Comparison of ENCODE assay signal across 8 cellular contexts in genomic region chr21:45075606-45076244, GRCh38. TPM values are rescaled to one million over a fixed set of nuclear protein-coding genes. Genes with fewer than 3 reads are reported as not detected.
DNase-seq lines count a peak whose midpoint lies in the region; ATAC-seq, FAIRE-seq and TF ChIP-seq lines count a peak whose summit lies in the region.

No MANE protein-coding gene starts in this region.

- H3K27me3 ChIP-seq in RWPE2 (ENCODE audit: insufficient read depth, poor library complexity, severe bottlenecking) (no peaks in the 10 kb centered on the region), esophagus squamous epithelium (peaks cover 0 to 8% (median 0%) of the 10 kb centered on the region in 4 donors)

- peak overlapping the region; percentile 74 for H3K4me3 Mint-ChIP-seq in progenitor cell of endocrine pancreas (ENCODE audit: low read depth)

- no peak for TF ChIP-seq CTCF in RWPE2 (IDR thresholded peaks at IDR 0.05; ENCODE audit: poor library complexity, severe bottlenecking)
- no peak for TF ChIP-seq CTCF in esophagus squamous epithelium (IDR thresholded peaks at IDR 0.05)
- TF ChIP-seq CTCF in progenitor cell of endocrine pancreas (IDR thresholded peaks at IDR 0.05; ENCODE audit: unreplicated experiment): no peak

- H3K27ac ChIP-seq in RWPE2 (ENCODE audit: poor library complexity, severe bottlenecking): peak overlapping the region; percentile 68
- peak overlapping the region; percentile 48 to 95 (median 84) for H3K27ac ChIP-seq in esophagus squamous epithelium

- H3K4me1 Mint-ChIP-seq in progenitor cell of endocrine pancreas (ENCODE audit: low read depth): peaks cover 13% of the 10 kb centered on the region

- H3K9me3 ChIP-seq in RWPE2 (ENCODE audit: severe bottlenecking): no peaks in the 10 kb centered on the region
- H3K9me3 ChIP-seq in esophagus squamous epithelium: no peaks in the 10 kb centered on the region

- peaks cover 10% of the 10 kb centered on the region for H3K4me1 ChIP-seq in RWPE2 (ENCODE audit: insufficient read depth, poor library complexity, severe bottlenecking)
- peaks cover 14 to 58% (median 17%) of the 10 kb centered on the region in 3 donors for H3K4me1 ChIP-seq in esophagus squamous epithelium

- TF ChIP-seq POLR2A in esophagus squamous epithelium (IDR thresholded peaks at IDR 0.05): no peak

- H3K36me3 Mint-ChIP-seq in progenitor cell of endocrine pancreas (ENCODE audit: insufficient read depth): no peaks in the 10 kb centered on the region

- ATAC-seq in RWPE2 (ENCODE audit: low read depth): no peak; the same call in 2 of the 3 replicates

- DNase-seq in RWPE2 (ENCODE audit: low spot score): no peak
- DNase-seq in esophagus squamous epithelium (lab: John Stamatoyannopoulos, UW): no peak
- no peak for DNase-seq in progenitor cell of endocrine pancreas (ENCODE audit: low spot score, unreplicated experiment)
- DNase-seq in D341Med (ENCODE audit: low spot score): no peak
- no peak for DNase-seq in hypothalamus (lab: John Stamatoyannopoulos, UW)
- DNase-seq in stimulated activated CD4-positive, alpha-beta T cell treated with anti-CD3 and anti-CD28 coated beads, Interleukin-2, amount 100 ng/mL, for 48 hours: no peak
- no peak for DNase-seq in cortex of kidney (lab: John Stamatoyannopoulos, UW)

- H3K36me3 ChIP-seq in RWPE2 (ENCODE audit: low read depth) (no peaks in the 10 kb centered on the region), esophagus squamous epithelium (no peaks in the 10 kb centered on the region)

- 30 to 33% methylated on average over 17 of the region's 17 CpGs for WGBS in esophagus squamous epithelium, 2 donors

- peaks cover 21% of the 10 kb centered on the region for H3K27me3 Mint-ChIP-seq in progenitor cell of endocrine pancreas

- H3K27ac Mint-ChIP-seq in progenitor cell of endocrine pancreas: peak overlapping the region; percentile 78

- FAIRE-seq in G401.6 (lab: Jason Lieb, UNC): peak; percentile 83

- intact Hi-C loops in esophagus squamous epithelium (cut with DNase I): no loop called here

- H3K4me3 ChIP-seq in RWPE2 (ENCODE audit: severe bottlenecking) (peak overlapping the region; percentile 88), esophagus squamous epithelium (peak overlapping the region; percentile 62 to 97 (median 86))

- no peaks in the 10 kb centered on the region for H3K9me3 Mint-ChIP-seq in progenitor cell of endocrine pancreas (ENCODE audit: low read depth)

RNA-seq across cellular contexts. Expression of gene ADARB1, which starts 1.3 kb away (rescaled TPM):
- total RNA-seq in esophagus squamous epithelium (10 to 100 TPM in 1 of 4 donors, 1 to 10 TPM in 3; 3.4 to 15.6 (median 5.7) TPM), progenitor cell of endocrine pancreas (17.0 and 19.1 TPM in 2 replicates)
